Comparison of ENCODE assay signal across 21 cellular contexts in the genomic region with DNA sequence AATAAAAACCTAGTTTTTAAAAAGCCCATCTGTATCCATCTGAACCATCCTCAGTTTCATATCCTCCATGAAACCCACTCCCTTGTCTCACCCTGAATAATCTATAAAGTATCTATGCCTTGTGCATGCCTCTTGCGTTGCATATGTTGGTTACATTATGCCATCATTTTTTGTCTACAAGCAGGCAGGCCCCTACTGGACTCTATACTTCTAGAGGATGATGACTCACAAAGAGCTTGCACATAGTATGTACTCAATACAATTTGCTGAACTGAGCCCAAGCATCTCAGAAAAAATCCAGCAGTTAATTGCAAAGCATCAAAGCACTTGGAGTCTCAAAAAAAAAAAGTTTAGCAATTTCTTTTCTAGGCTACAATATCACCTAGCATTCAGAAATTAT.
"Had no signal": no experiment of that assay in that cellular context is flagged by ENCODE, and none has a peak within 500 bp of the region (broad histone marks: within the 10 kb centered on the region; RNA-seq: fewer than 3 reads in every experiment).

No MANE protein-coding gene starts in this region.

- H3K4me1 Mint-ChIP-seq: neural progenitor cell had no signal

- H3K36me3 ChIP-seq: neural progenitor cell, ovary, vagina had no signal

- ATAC-seq: esophagus mucosa; gastroesophageal sphincter; left cardiac atrium; natural killer cell treated with Interleukin-12 subunit alpha and Interleukin-12 subunit beta and Interleukin-15 and Interleukin-18, amount 100 ng/mL, for 72 hours; right cardiac atrium; stimulated activated effector memory CD8-positive, alpha-beta T cell treated with anti-CD3 and anti-CD28 coated beads, Interleukin-12 subunit alpha, Interleukin-12 subunit beta, amount 100 ng/mL, for 72 hours; stimulated activated naive CD8-positive, alpha-beta T cell treated with anti-CD3 and anti-CD28 coated beads, Interleukin-15, Interleukin-2, amounts not matched to agents 100 U/mL and 50 U/mL, for 24 hours; upper lobe of right lung had no signal

- H3K27me3 ChIP-seq: dorsolateral prefrontal cortex, gastroesophageal sphincter, neural progenitor cell, ovary, tibial nerve, upper lobe of right lung, vagina had no signal

- H3K4me3 Mint-ChIP-seq: immature natural killer cell; natural killer cell treated with Interleukin-12 subunit alpha and Interleukin-12 subunit beta and Interleukin-15 and Interleukin-18, amount 100 ng/mL, for 72 hours; neural progenitor cell; stimulated activated effector memory CD8-positive, alpha-beta T cell treated with anti-CD3 and anti-CD28 coated beads, Interleukin-12 subunit alpha, Interleukin-12 subunit beta, amount 100 ng/mL, for 72 hours had no signal

- DNase-seq: cortex of kidney; dorsolateral prefrontal cortex; effector CD8-positive, alpha-beta T cell; glutamatergic neuron; immature natural killer cell; left cardiac atrium; midbrain; nucleus accumbens; ovary; right cardiac atrium; stimulated activated CD4-positive, alpha-beta T cell treated with anti-CD3 and anti-CD28 coated beads, Interleukin-4, amount 100 ng/mL, for 1 hour; stimulated activated CD8-positive, alpha-beta memory T cell treated with anti-CD3 and anti-CD28 coated beads, Interleukin-4, amount 100 ng/mL, for 48 hours; stimulated activated naive CD8-positive, alpha-beta T cell treated with anti-CD3 and anti-CD28 coated beads, Interleukin-15, Interleukin-2, amounts not matched to agents 100 U/mL and 50 U/mL, for 24 hours; upper lobe of right lung had no signal

- H3K9me3 Mint-ChIP-seq: immature natural killer cell; natural killer cell treated with Interleukin-12 subunit alpha and Interleukin-12 subunit beta and Interleukin-15 and Interleukin-18, amount 100 ng/mL, for 72 hours; neural progenitor cell; stimulated activated effector memory CD8-positive, alpha-beta T cell treated with anti-CD3 and anti-CD28 coated beads, Interleukin-12 subunit alpha, Interleukin-12 subunit beta, amount 100 ng/mL, for 72 hours had no signal

- H3K4me3 ChIP-seq: dorsolateral prefrontal cortex, gastroesophageal sphincter, neural progenitor cell, ovary, tibial nerve, upper lobe of right lung, vagina had no signal

- H3K27ac Mint-ChIP-seq: natural killer cell treated with Interleukin-12 subunit alpha and Interleukin-12 subunit beta and Interleukin-15 and Interleukin-18, amount 100 ng/mL, for 72 hours; neural progenitor cell; stimulated activated effector memory CD8-positive, alpha-beta T cell treated with anti-CD3 and anti-CD28 coated beads, Interleukin-12 subunit alpha, Interleukin-12 subunit beta, amount 100 ng/mL, for 72 hours had no signal

- H3K9me3 ChIP-seq: gastroesophageal sphincter, ovary, tibial nerve, upper lobe of right lung, vagina had no signal

- H3K27me3 Mint-ChIP-seq: natural killer cell treated with Interleukin-12 subunit alpha and Interleukin-12 subunit beta and Interleukin-15 and Interleukin-18, amount 100 ng/mL, for 72 hours had no signal

- H3K4me1 ChIP-seq: neural progenitor cell, upper lobe of right lung had no signal

- H3K27ac ChIP-seq: dorsolateral prefrontal cortex, neural progenitor cell, ovary, tibial nerve, upper lobe of right lung, vagina had no signal
